Comparison of ENCODE assay signal across 8 cellular contexts in genomic region chr11:9573775-9574555, GRCh38. TPM values are rescaled to one million over a fixed set of nuclear protein-coding genes. Genes with fewer than 3 reads are reported as not detected.
DNase-seq lines count a peak whose midpoint lies in the region; ATAC-seq and TF ChIP-seq lines count a peak whose summit lies in the region.

No MANE protein-coding gene starts in this region.

- DNase-seq in CD4-positive, alpha-beta T cell = peak in 2 of 10 experiments; percentile 4 to 9
- DNase-seq in activated T-helper 9 cell treated with anti-CD3 and anti-CD28 coated beads, Interleukin-2, amount 50 U/mL, for 16 hours (ENCODE audit: low read depth) = peak; percentile 4
- DNase-seq in right atrium auricular region (ENCODE audit: low spot score) = no peak
- DNase-seq in NCI-H2107 treated with DMSO at 0.1 percent for 48 hours (lab: John Stamatoyannopoulos, UW; ENCODE audit: unreplicated experiment) = no peak
- no peak for DNase-seq in Ammon's horn (ENCODE audit: low spot score)

- CTCF ChIA-PET in CD4-positive, alpha-beta T cell (lab: Charles Lee) = interaction anchor here (0.6 to 4.2 kb wide), 6 partner anchors 7 to 659 kb away, joined by 3 to 31 read pairs (median 3); no protein-coding TSS in a partner anchor

- peaks cover 43% of the 10 kb centered on the region for H3K4me1 Mint-ChIP-seq in CD4-positive, alpha-beta T cell (ENCODE audit: low read depth)

- H3K36me3 Mint-ChIP-seq in CD4-positive, alpha-beta T cell (ENCODE audit: low read depth) = no peaks in the 10 kb centered on the region

- H3K4me3 ChIP-seq in right atrium auricular region (peak overlapping the region; percentile 72 to 75), skeletal muscle tissue (ENCODE audit: low read length in 3 of 3) (peak overlapping the region; percentile 67 to 85 (median 80))

- ATAC-seq in CD4-positive, alpha-beta T cell (ENCODE audit: poor library complexity) = peak; percentile 42
- ATAC-seq in GM18907 (IDR thresholded peaks at IDR 0.05; ENCODE audit: unreplicated experiment) (peak; percentile 5), HG03354 (IDR thresholded peaks at IDR 0.05; ENCODE audit: poor library complexity, severe bottlenecking, unreplicated experiment) (peak; percentile 40)

- no peaks in the 10 kb centered on the region for H3K27me3 ChIP-seq in CD4-positive, alpha-beta T cell (ENCODE audit: control insufficient read depth, insufficient read depth, low read length)
- H3K27me3 ChIP-seq in right atrium auricular region (no peaks in the 10 kb centered on the region), skeletal muscle tissue (ENCODE audit: control insufficient read depth in 3 of 3, insufficient read depth in 3 of 3, low read length in 3 of 3) (no peaks in the 10 kb centered on the region)

- H3K4me1 ChIP-seq in right atrium auricular region = peaks cover 0 to 24% of the 10 kb centered on the region in 2 donors
- H3K4me1 ChIP-seq in skeletal muscle tissue (ENCODE audit: control insufficient read depth in 3 of 3, insufficient read depth in 3 of 3, low read length in 3 of 3) = peaks cover 10 to 14% (median 13%) of the 10 kb centered on the region in 3 donors

- POLR2A ChIA-PET in CD4-positive, alpha-beta T cell (lab: Charles Lee) = interaction anchor here (0.6 to 5.4 kb wide), 14 partner anchors 14 to 731 kb away, joined by 3 to 49 read pairs (median 4); partner anchors contain the start of genes ADM and ZNF143

- TF ChIP-seq CTCF in CD4-positive, alpha-beta T cell (IDR thresholded peaks at IDR 0.05) = no peak
- no peak for TF ChIP-seq CTCF in right atrium auricular region (IDR thresholded peaks at IDR 0.05)

- H3K9me3 ChIP-seq in CD4-positive, alpha-beta T cell (ENCODE audit: control insufficient read depth, low read length) = no peaks in the 10 kb centered on the region
- H3K9me3 ChIP-seq in right atrium auricular region (no peaks in the 10 kb centered on the region), skeletal muscle tissue (ENCODE audit: control insufficient read depth in 3 of 3, low read length in 3 of 3) (no peaks in the 10 kb centered on the region)

- peak overlapping the region; percentile 75 to 94 (median 78) for H3K9ac ChIP-seq in skeletal muscle tissue (ENCODE audit: low read depth in 1 of 3, low read length in 3 of 3)

- H3K27me3 Mint-ChIP-seq in CD4-positive, alpha-beta T cell = peaks cover 15% of the 10 kb centered on the region

- no peak overlapping the region for H3K27ac ChIP-seq in CD4-positive, alpha-beta T cell (ENCODE audit: low read depth, low read length)
- peak overlapping the region; percentile 98 to 99 for H3K27ac ChIP-seq in right atrium auricular region
- H3K27ac ChIP-seq in skeletal muscle tissue (ENCODE audit: low read depth, low read length) = peak overlapping the region; percentile 82

- intact Hi-C loops in CD4-positive, alpha-beta T cell (cut with DNase I, micrococcal nuclease) = loop anchor here in 1 of 2 experiments (2.0 to 5.0 kb wide), 4 partner anchors 37 to 187 kb away; partner anchors contain the start of gene ZNF143

- no peaks in the 10 kb centered on the region for H3K9me3 Mint-ChIP-seq in CD4-positive, alpha-beta T cell

- H3K27ac Mint-ChIP-seq in CD4-positive, alpha-beta T cell = peak overlapping the region; percentile 22

- peak overlapping the region; percentile 86 for H3K4me3 Mint-ChIP-seq in CD4-positive, alpha-beta T cell

- peaks cover 10% of the 10 kb centered on the region for H3K36me3 ChIP-seq in right atrium auricular region
- H3K36me3 ChIP-seq in skeletal muscle tissue (ENCODE audit: control insufficient read depth in 3 of 3, insufficient read depth in 3 of 3, low read length in 3 of 3) = peaks cover 0 to 5% (median 0%) of the 10 kb centered on the region in 3 donors

RNA-seq across cellular contexts. Expression of gene WEE1, which starts 0.5 kb away (rescaled TPM):
- 10 to 100 TPM in 1 of 2 experiments, 1 to 10 TPM in 1; 9.3 to 10.7 TPM for total RNA-seq in CD4-positive, alpha-beta T cell
- total RNA-seq in right atrium auricular region (100 to 1,000 TPM in 1 of 2 donors, 10 to 100 TPM in 1; 52.0 to 103 TPM), skeletal muscle tissue (20.4 TPM)
